ENCODE assay signal across 13 cellular contexts in the genomic region with DNA sequence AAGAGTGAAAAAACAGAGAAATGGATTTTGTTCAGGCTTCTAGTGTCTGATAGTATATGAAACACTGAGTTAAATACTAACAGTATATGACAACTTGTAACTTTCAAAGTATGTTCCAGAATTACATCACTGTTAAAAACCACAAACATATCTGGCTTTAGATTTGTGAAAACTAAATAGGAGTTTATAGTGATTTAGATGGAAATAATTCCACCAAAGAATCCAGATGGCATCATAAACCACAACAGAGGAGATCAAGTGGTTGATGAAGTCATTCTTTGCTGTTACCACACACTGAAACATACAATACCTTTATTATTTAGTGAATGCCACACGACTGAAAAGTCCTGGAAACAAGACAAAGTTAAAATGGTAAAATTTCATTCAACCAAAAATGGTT. TPM values are rescaled to one million over a fixed set of nuclear protein-coding genes. Genes with fewer than 3 reads are reported as not detected.
DNase-seq lines count a peak whose midpoint lies in the region; ATAC-seq and TF ChIP-seq lines count a peak whose summit lies in the region.
"Had no signal": no experiment of that assay in that cellular context is flagged by ENCODE, and none has a peak within 500 bp of the region (broad histone marks: within the 10 kb centered on the region; RNA-seq: fewer than 3 reads in every experiment).

No MANE protein-coding gene starts in this region.

- POLR2A ChIA-PET in CD8-positive, alpha-beta T cell (lab: Charles Lee) = no interaction called here
- POLR2A ChIA-PET in naive thymus-derived CD8-positive, alpha-beta T cell (lab: Charles Lee) = no interaction called here

- peak overlapping the region; percentile 45; the same call in 1 of the 2 replicates for H3K9ac ChIP-seq in GM23248

- no peaks in the 10 kb centered on the region for H3K79me2 ChIP-seq in GM23248 (ENCODE audit: insufficient read depth)

- H3K36me3 ChIP-seq in GM23248 (ENCODE audit: low read depth) (no peaks in the 10 kb centered on the region), SJSA1 (no peaks in the 10 kb centered on the region)
- H3K36me3 ChIP-seq in CD8-positive, alpha-beta T cell (ENCODE audit: insufficient read depth, low read length) = no peaks in the 10 kb centered on the region
- H3K36me3 ChIP-seq: heart right ventricle had no signal

- no peaks in the 10 kb centered on the region for H3K36me3 Mint-ChIP-seq in CD8-positive, alpha-beta T cell
- peaks cover 0 to 6% (median 0%) of the 10 kb centered on the region in 3 donors for H3K36me3 Mint-ChIP-seq in naive thymus-derived CD8-positive, alpha-beta T cell

- no peaks in the 10 kb centered on the region for H3K9me3 ChIP-seq in GM23248 (ENCODE audit: low read depth)
- H3K9me3 ChIP-seq in SJSA1 (replicated peaks) = no peaks in the 10 kb centered on the region
- no peaks in the 10 kb centered on the region for H3K9me3 ChIP-seq in CD8-positive, alpha-beta T cell (ENCODE audit: low read length)
- H3K9me3 ChIP-seq: heart right ventricle had no signal

- CTCF ChIA-PET in CD8-positive, alpha-beta T cell (lab: Charles Lee) = interaction anchor here (1.3 to 2.8 kb wide), 2 partner anchors 8 to 181 kb away, joined by 6 to 15 read pairs; no protein-coding TSS in a partner anchor

- no peaks in the 10 kb centered on the region for H3K27me3 Mint-ChIP-seq in CD8-positive, alpha-beta T cell (ENCODE audit: low read depth)
- no peaks in the 10 kb centered on the region for H3K27me3 Mint-ChIP-seq in naive thymus-derived CD8-positive, alpha-beta T cell

- peak overlapping the region; percentile 68 for H3K27ac ChIP-seq in GM23248
- peak overlapping the region; percentile 69 for H3K27ac ChIP-seq in SJSA1
- H3K27ac ChIP-seq in CD8-positive, alpha-beta T cell (ENCODE audit: low read depth, low read length) = no peak overlapping the region
- H3K27ac ChIP-seq: heart right ventricle had no signal

- intact Hi-C loops in CD8-positive, alpha-beta T cell (cut with DNase I, micrococcal nuclease) = no loop called here

- H4K20me1 ChIP-seq in GM23248 (ENCODE audit: insufficient read depth) = no peaks in the 10 kb centered on the region

- in situ Hi-C loops in GM23248 (cut with MboI) = loop anchor here (10.0 kb wide), 2 partner anchors 101 to 511 kb away; no protein-coding TSS in a partner anchor

- WGBS in GM23248 (ENCODE audit: low coverage in 1 of 2, low lambda C conversion rate in 2 of 2, missing lambda C conversion rate in 2 of 2), 2 experiments = 3 to 4% methylated on average over 1 of the region's 1 CpG

- H3K27me3 ChIP-seq in GM23248 (replicated peaks; ENCODE audit: insufficient read depth) (no peaks in the 10 kb centered on the region), SJSA1 (replicated peaks) (no peaks in the 10 kb centered on the region)
- H3K27me3 ChIP-seq in CD8-positive, alpha-beta T cell (ENCODE audit: insufficient read depth, low read length) = no peaks in the 10 kb centered on the region
- H3K27me3 ChIP-seq: heart right ventricle had no signal

- DNase-seq in GM23248 = peak; percentile 93
- peak in 1 of 2 experiments; percentile 78 for DNase-seq in SJSA1 (ENCODE audit: low read depth in 1 of 2, low spot score in 2 of 2)
- DNase-seq in fibroblast of mammary gland (ENCODE audit: low read depth) = peak; percentile 95
- no peak for DNase-seq in stimulated activated naive CD8-positive, alpha-beta T cell treated with anti-CD3 and anti-CD28 coated beads, Interleukin-15, Interleukin-2, amounts not matched to agents 100 U/mL and 50 U/mL, for 24 hours
- no peak for DNase-seq in CD8-positive, alpha-beta T cell
- no peak for DNase-seq in activated T-cell treated with anti-CD3 and anti-CD28 coated beads for 4 hours
- no peak for DNase-seq in naive thymus-derived CD8-positive, alpha-beta T cell
- DNase-seq: activated naive CD4-positive, alpha-beta T cell treated with anti-CD3 and anti-CD28 coated beads, Interleukin-2, amount 50 U/mL, for 16 hours; cortex of kidney; heart right ventricle; Karpas-422; stimulated activated CD4-positive, alpha-beta T cell treated with anti-CD3 and anti-CD28 coated beads, Interleukin-4, amount 100 ng/mL, for 1 hour had no signal

- H2AFZ ChIP-seq in GM23248 = no peak overlapping the region

- H3K4me3 Mint-ChIP-seq in CD8-positive, alpha-beta T cell = no peak overlapping the region
- H3K4me3 Mint-ChIP-seq in naive thymus-derived CD8-positive, alpha-beta T cell = no peak overlapping the region

- TF ChIP-seq CTCF in fibroblast of mammary gland (conservative IDR thresholded peaks at IDR 0.05; ENCODE audit: control insufficient read depth, insufficient read depth, low read depth, low read length) = no peak
- TF ChIP-seq CTCF in CD8-positive, alpha-beta T cell (IDR thresholded peaks at IDR 0.05) = no peak

- peak overlapping the region; percentile 54 for H3K4me2 ChIP-seq in GM23248 (ENCODE audit: unreplicated experiment)

- H3K9me3 Mint-ChIP-seq in CD8-positive, alpha-beta T cell = no peaks in the 10 kb centered on the region
- H3K9me3 Mint-ChIP-seq in naive thymus-derived CD8-positive, alpha-beta T cell = no peaks in the 10 kb centered on the region

- H3K4me3 ChIP-seq in GM23248 (no peak overlapping the region), SJSA1 (no peak overlapping the region), fibroblast of mammary gland (ENCODE audit: control insufficient read depth, low read depth, low read length) (no peak overlapping the region)
- H3K4me3 ChIP-seq in CD8-positive, alpha-beta T cell (ENCODE audit: low read depth, low read length) = no peak overlapping the region
- H3K4me3 ChIP-seq: heart right ventricle, lung had no signal

- no peaks in the 10 kb centered on the region for H3K4me1 Mint-ChIP-seq in CD8-positive, alpha-beta T cell (ENCODE audit: low read depth)
- no peaks in the 10 kb centered on the region for H3K4me1 Mint-ChIP-seq in naive thymus-derived CD8-positive, alpha-beta T cell

- H3K27ac Mint-ChIP-seq in CD8-positive, alpha-beta T cell = no peak overlapping the region
- H3K27ac Mint-ChIP-seq in naive thymus-derived CD8-positive, alpha-beta T cell = no peak overlapping the region

- H3K9me2 ChIP-seq in GM23248 (ENCODE audit: insufficient read depth) = no peaks in the 10 kb centered on the region

- H3F3A ChIP-seq in GM23248 (ENCODE audit: insufficient read depth) = peaks cover 19% of the 10 kb centered on the region

- H3K4me1 ChIP-seq in GM23248 (ENCODE audit: insufficient read depth) (peaks cover 19% of the 10 kb centered on the region), SJSA1 (replicated peaks) (peaks cover 37% of the 10 kb centered on the region)
- no peaks in the 10 kb centered on the region for H3K4me1 ChIP-seq in CD8-positive, alpha-beta T cell (ENCODE audit: insufficient read depth, low read length)
- H3K4me1 ChIP-seq: heart right ventricle had no signal

- ATAC-seq in stimulated activated naive CD8-positive, alpha-beta T cell treated with anti-CD3 and anti-CD28 coated beads, Interleukin-15, Interleukin-2, amounts not matched to agents 100 U/mL and 50 U/mL, for 24 hours = peak; percentile 23
- ATAC-seq in CD8-positive, alpha-beta T cell = no peak
- ATAC-seq in naive thymus-derived CD8-positive, alpha-beta T cell = no peak
- ATAC-seq: heart right ventricle had no signal

RNA-seq across cellular contexts. Expression of a gene that starts 37.2 kb away (rescaled TPM):
- total RNA-seq in GM23248 (2014; rRNA removed; shearing (Covaris generic)) = 1.8 and 13.0 TPM in 2 replicates
- polyA plus RNA-seq in GM23248 (2016; fragmentation: Nextera tagmentation; extraction: Ambion mirVana) = 12.1 and 13.5 TPM in 2 replicates
- 1.5 and 2.1 TPM in 2 replicates for total RNA-seq in SJSA1 (2014; rRNA removed; shearing (Covaris generic))
- under 1 TPM; 0.27 to 0.61 TPM for total RNA-seq in CD8-positive, alpha-beta T cell
- under 1 TPM; 0.74 to 0.83 TPM for total RNA-seq in naive thymus-derived CD8-positive, alpha-beta T cell
- polyA plus RNA-seq in naive thymus-derived CD8-positive, alpha-beta T cell = 1 to 10 TPM; 2.3 to 4.2 (median 4.0) TPM

Comparison
In these comparisons a context has a peak if more than half of its experiments do, and no peak if none do; other contexts are left out.
1. DNase-seq: peak in GM23248 (single experiment) and fibroblast of mammary gland (single experiment); none in stimulated activated naive CD8-positive, alpha-beta T cell treated with anti-CD3 and anti-CD28 coated beads, Interleukin-15, Interleukin-2, amounts not matched to agents 100 U/mL and 50 U/mL, for 24 hours (single experiment), CD8-positive, alpha-beta T cell (0 of 7), activated T-cell treated with anti-CD3 and anti-CD28 coated beads for 4 hours (single experiment) and naive thymus-derived CD8-positive, alpha-beta T cell (0 of 10).